In genomic region chr5:41071242-41071641, GRCh38 we compare ENCODE assay signal across 33 cellular contexts. TPM values are rescaled to one million over a fixed set of nuclear protein-coding genes. Genes with fewer than 3 reads are reported as not detected.
"Had no signal": no experiment of that assay in that cellular context is flagged by ENCODE, and none has a peak within 500 bp of the region (broad histone marks: within the 10 kb centered on the region; RNA-seq: fewer than 3 reads in every experiment).

MROH2B (minus strand) TSS chr5:41071342; CDS start chr5:41070852, 490 bp downstream.

- ATAC-seq: activated CD4-positive, alpha-beta T cell treated with anti-CD3 and anti-CD28 coated beads for 36 hours; activated CD4-positive, CD25-positive, alpha-beta regulatory T cell treated with anti-CD3 and anti-CD28 coated beads, Interleukin-2, amount 50 U/mL, for 24 hours; activated CD8-positive, alpha-beta memory T cell treated with anti-CD3 and anti-CD28 coated beads, Interleukin-2, amount 10 ng/mL, durations not matched to agents 7 days and 5 days; activated CD8-positive, alpha-beta T cell treated with anti-CD3 and anti-CD28 coated beads for 36 hours; activated CD8-positive, alpha-beta T cell treated with anti-CD3 and anti-CD28 coated beads, Interleukin-2, amount 10 ng/mL, durations not matched to agents 7 days and 5 days; T-cell; T-helper 17 cell; WTC11 had no signal

- H3K27ac ChIP-seq: VCaP, WERI-Rb-1 had no signal

- H3K36me3 ChIP-seq: WERI-Rb-1 had no signal

- DNase-seq: activated B cell treated with CpG ODN at 0.5 μM for 24 hours; activated CD4-positive, alpha-beta memory T cell treated with anti-CD3 and anti-CD28 coated beads for 36 hours; activated CD4-positive, alpha-beta memory T cell treated with anti-CD3 and anti-CD28 coated beads, Interleukin-2, amount 10 ng/mL, durations not matched to agents 7 days and 5 days; activated CD4-positive, alpha-beta T cell treated with anti-CD3 and anti-CD28 coated beads for 1 hour; activated CD4-positive, alpha-beta T cell treated with anti-CD3 and anti-CD28 coated beads for 36 hours; activated CD4-positive, alpha-beta T cell treated with anti-CD3 and anti-CD28 coated beads for 4 hours; activated CD4-positive, alpha-beta T cell treated with anti-CD3 and anti-CD28 coated beads for 48 hours; activated CD4-positive, alpha-beta T cell treated with anti-CD3 and anti-CD28 coated beads, Interleukin-2, amount 10 ng/mL, durations not matched to agents 24 days and 14 days; activated CD4-positive, alpha-beta T cell treated with anti-CD3 and anti-CD28 coated beads, Interleukin-2, amount 10 ng/mL, durations not matched to agents 7 days and 5 days; activated CD4-positive, alpha-beta T cell treated with anti-CD3 and anti-CD28 coated beads, Interleukin-2, amount 50 U/mL, for 1 hour; activated CD4-positive, alpha-beta T cell treated with anti-CD3 and anti-CD28 coated beads, Interleukin-2, amount 50 U/mL, for 4 hours; activated CD4-positive, alpha-beta T cell treated with anti-CD3 and anti-CD28 coated beads, Interleukin-2, amount 50 U/mL, for 48 hours; activated CD4-positive, CD25-positive, alpha-beta regulatory T cell; activated CD4-positive, CD25-positive, alpha-beta regulatory T cell treated with anti-CD3 and anti-CD28 coated beads, Interleukin-2, amount 50 U/mL, for 72 hours; activated CD8-positive, alpha-beta memory T cell treated with anti-CD3 and anti-CD28 coated beads for 24 hours; activated CD8-positive, alpha-beta memory T cell treated with anti-CD3 and anti-CD28 coated beads, Interleukin-2, amount 10 ng/mL, durations not matched to agents 7 days and 5 days; activated CD8-positive, alpha-beta memory T cell treated with anti-CD3 and anti-CD28 coated beads, Interleukin-2, amount 50 U/mL, for 4 hours; activated CD8-positive, alpha-beta memory T cell treated with anti-CD3 and anti-CD28 coated beads, Interleukin-2, amount 50 U/mL, for 48 hours; activated CD8-positive, alpha-beta T cell treated with anti-CD3 and anti-CD28 coated beads for 36 hours; activated CD8-positive, alpha-beta T cell treated with anti-CD3 and anti-CD28 coated beads, Interleukin-2, amount 10 ng/mL, durations not matched to agents 7 days and 5 days; T-cell; T-helper 1 cell; T-helper 17 cell; T-helper 2 cell; T-helper 9 cell; WERI-Rb-1 had no signal

- FAIRE-seq: TTC549 had no signal

RNA-seq across cellular contexts. Expression of gene MROH2B, which starts in this region (rescaled TPM):
- total RNA-seq: activated B cell treated with CpG ODN at 0.5 μM for 24 hours; activated CD4-positive, alpha-beta memory T cell treated with anti-CD3 and anti-CD28 coated beads for 36 hours; activated CD4-positive, alpha-beta memory T cell treated with anti-CD3 and anti-CD28 coated beads, Interleukin-2, amount 10 ng/mL, durations not matched to agents 7 days and 5 days; activated CD4-positive, alpha-beta T cell treated with anti-CD3 and anti-CD28 coated beads for 36 hours; activated CD4-positive, alpha-beta T cell treated with anti-CD3 and anti-CD28 coated beads, Interleukin-2, amount 10 ng/mL, durations not matched to agents 24 days and 14 days; activated CD4-positive, alpha-beta T cell treated with anti-CD3 and anti-CD28 coated beads, Interleukin-2, amount 10 ng/mL, durations not matched to agents 7 days and 5 days; activated CD8-positive, alpha-beta memory T cell treated with anti-CD3 and anti-CD28 coated beads for 36 hours; activated CD8-positive, alpha-beta memory T cell treated with anti-CD3 and anti-CD28 coated beads, Interleukin-2, amount 10 ng/mL, durations not matched to agents 7 days and 5 days; activated CD8-positive, alpha-beta T cell treated with anti-CD3 and anti-CD28 coated beads for 36 hours; activated CD8-positive, alpha-beta T cell treated with anti-CD3 and anti-CD28 coated beads, Interleukin-2, amount 10 ng/mL, durations not matched to agents 7 days and 5 days; T-cell; T-helper 1 cell treated with Interleukin-12 subunit alpha and Interleukin-12 subunit beta and Interleukin-4 antibody, amounts not matched to agents 30 ng/mL and 1 ng/mL, for 36 hours; T-helper 17 cell; T-helper 2 cell treated with Interferon-gamma antibody and Interleukin-4, amounts not matched to agents 100 ng/mL and 5 ng/mL, for 36 hours; WTC11 had no signal
